ENCODE assay signal across 10 cellular contexts in genomic region chr4:33160126-33160525, GRCh38.
DNase-seq lines count a peak whose midpoint lies in the region; ATAC-seq lines count a peak whose summit lies in the region.
"Had no signal": no experiment of that assay in that cellular context is flagged by ENCODE, and none has a peak within 500 bp of the region (broad histone marks: within the 10 kb centered on the region; RNA-seq: fewer than 3 reads in every experiment).

No MANE protein-coding gene starts in this region.

- no peaks in the 10 kb centered on the region for H3K4me1 Mint-ChIP-seq in stimulated activated memory B cell treated with anti-CD40 and anti-IgM and Interleukin-4, amounts not matched to agents 10 μg/mL and 1 μg/mL and 100 μg/mL, for 72 hours
- H3K4me1 Mint-ChIP-seq: activated CD4-positive, alpha-beta T cell treated with anti-CD3 and anti-CD28 coated beads, Interleukin-2, amount 10 ng/mL, durations not matched to agents 7 days and 5 days had no signal

- in situ Hi-C loops in Caki2 (cut with HindIII; ENCODE audit: low pct_unique_long_range_greater_than_20kb, low sequenced_read_pairs), result no loop called here

- ATAC-seq in HG02642 (IDR thresholded peaks at IDR 0.05; ENCODE audit: poor library complexity, unreplicated experiment) (peak; percentile 46), HG03097 (IDR thresholded peaks at IDR 0.05; ENCODE audit: low FRiP score, unreplicated experiment) (no peak), GM21723 (IDR thresholded peaks at IDR 0.05; ENCODE audit: unreplicated experiment) (no peak), GM21528 (IDR thresholded peaks at IDR 0.05; ENCODE audit: low FRiP score, unreplicated experiment) (no peak)
- ATAC-seq in stimulated activated memory B cell treated with anti-CD40 and anti-IgM and Interleukin-4, amounts not matched to agents 10 μg/mL and 1 μg/mL and 100 μg/mL, for 72 hours, result no peak

- H3K4me1 ChIP-seq in SJCRH30, result no peaks in the 10 kb centered on the region

- no peaks in the 10 kb centered on the region for H3K27me3 ChIP-seq in SJCRH30

- DNase-seq in Caki2 (ENCODE audit: low read depth), result peak; percentile 2
- DNase-seq in SJCRH30, result peak; percentile 15 to 57
- peak; percentile 47 for DNase-seq in iPS-NIHi11 (ENCODE audit: low spot score)
- DNase-seq: activated CD4-positive, alpha-beta T cell treated with anti-CD3 and anti-CD28 coated beads, Interleukin-2, amount 10 ng/mL, durations not matched to agents 7 days and 5 days; occipital lobe had no signal

- no peak overlapping the region for H3K27ac Mint-ChIP-seq in stimulated activated memory B cell treated with anti-CD40 and anti-IgM and Interleukin-4, amounts not matched to agents 10 μg/mL and 1 μg/mL and 100 μg/mL, for 72 hours
- H3K27ac Mint-ChIP-seq: activated CD4-positive, alpha-beta T cell treated with anti-CD3 and anti-CD28 coated beads, Interleukin-2, amount 10 ng/mL, durations not matched to agents 7 days and 5 days had no signal

- peaks cover 15% of the 10 kb centered on the region for H3K9me3 Mint-ChIP-seq in stimulated activated memory B cell treated with anti-CD40 and anti-IgM and Interleukin-4, amounts not matched to agents 10 μg/mL and 1 μg/mL and 100 μg/mL, for 72 hours

- no peak overlapping the region for H3K4me3 ChIP-seq in SJCRH30

- H3K27me3 Mint-ChIP-seq in stimulated activated memory B cell treated with anti-CD40 and anti-IgM and Interleukin-4, amounts not matched to agents 10 μg/mL and 1 μg/mL and 100 μg/mL, for 72 hours, result no peaks in the 10 kb centered on the region
- H3K27me3 Mint-ChIP-seq: activated CD4-positive, alpha-beta T cell treated with anti-CD3 and anti-CD28 coated beads, Interleukin-2, amount 10 ng/mL, durations not matched to agents 7 days and 5 days had no signal

- no peaks in the 10 kb centered on the region for H3K36me3 Mint-ChIP-seq in stimulated activated memory B cell treated with anti-CD40 and anti-IgM and Interleukin-4, amounts not matched to agents 10 μg/mL and 1 μg/mL and 100 μg/mL, for 72 hours

- H3K9me3 ChIP-seq in SJCRH30 (replicated peaks), result no peaks in the 10 kb centered on the region

- H3K36me3 ChIP-seq in SJCRH30, result no peaks in the 10 kb centered on the region

- no peak overlapping the region for H3K27ac ChIP-seq in SJCRH30

- H3K4me3 Mint-ChIP-seq in stimulated activated memory B cell treated with anti-CD40 and anti-IgM and Interleukin-4, amounts not matched to agents 10 μg/mL and 1 μg/mL and 100 μg/mL, for 72 hours, result no peak overlapping the region
- H3K4me3 Mint-ChIP-seq: activated CD4-positive, alpha-beta T cell treated with anti-CD3 and anti-CD28 coated beads, Interleukin-2, amount 10 ng/mL, durations not matched to agents 7 days and 5 days had no signal
